Comparison of ENCODE assay signal across 8 cellular contexts in the genomic region with DNA sequence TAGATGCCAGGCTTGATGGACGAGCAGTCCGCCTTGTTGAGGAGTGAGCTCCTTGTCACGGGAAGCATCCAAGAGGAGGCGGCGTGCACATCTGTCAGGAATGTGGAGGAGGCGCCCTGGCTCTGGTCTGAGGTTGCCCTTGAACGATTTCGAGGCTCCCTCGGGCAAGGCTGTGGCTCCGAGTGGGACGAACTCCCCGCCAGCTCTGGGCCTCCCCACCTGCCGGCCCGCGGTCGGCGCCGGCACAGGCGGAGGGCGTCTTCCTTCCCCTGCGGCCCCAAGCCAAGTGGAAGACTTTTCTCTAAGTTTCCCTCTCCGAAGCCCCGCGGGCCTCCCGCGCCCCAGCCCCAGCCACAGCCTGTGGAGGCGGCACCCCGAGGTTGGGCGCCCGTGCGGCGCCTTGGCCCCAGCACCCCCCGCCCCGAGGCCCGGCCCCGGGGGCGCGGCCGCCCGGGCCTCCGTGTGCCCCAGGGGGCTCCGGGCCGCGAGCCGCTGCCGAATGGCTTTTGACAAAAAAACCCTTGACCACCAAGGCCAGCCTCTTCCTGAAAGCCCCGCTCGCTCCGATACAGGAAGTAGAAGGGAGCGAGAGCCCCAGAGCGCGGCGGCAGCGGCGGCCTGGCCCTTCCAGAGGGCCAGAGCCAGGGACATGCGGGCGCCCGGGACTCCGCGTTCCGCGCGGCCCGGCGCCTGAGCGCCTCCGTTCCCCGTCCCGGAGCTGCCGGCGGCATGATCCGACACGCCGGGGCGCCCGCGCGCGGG. TPM values are rescaled to one million over a fixed set of nuclear protein-coding genes. Genes with fewer than 3 reads are reported as not detected.
DNase-seq lines count a peak whose midpoint lies in the region; ATAC-seq, FAIRE-seq and TF ChIP-seq lines count a peak whose summit lies in the region.

A gene with protein sequence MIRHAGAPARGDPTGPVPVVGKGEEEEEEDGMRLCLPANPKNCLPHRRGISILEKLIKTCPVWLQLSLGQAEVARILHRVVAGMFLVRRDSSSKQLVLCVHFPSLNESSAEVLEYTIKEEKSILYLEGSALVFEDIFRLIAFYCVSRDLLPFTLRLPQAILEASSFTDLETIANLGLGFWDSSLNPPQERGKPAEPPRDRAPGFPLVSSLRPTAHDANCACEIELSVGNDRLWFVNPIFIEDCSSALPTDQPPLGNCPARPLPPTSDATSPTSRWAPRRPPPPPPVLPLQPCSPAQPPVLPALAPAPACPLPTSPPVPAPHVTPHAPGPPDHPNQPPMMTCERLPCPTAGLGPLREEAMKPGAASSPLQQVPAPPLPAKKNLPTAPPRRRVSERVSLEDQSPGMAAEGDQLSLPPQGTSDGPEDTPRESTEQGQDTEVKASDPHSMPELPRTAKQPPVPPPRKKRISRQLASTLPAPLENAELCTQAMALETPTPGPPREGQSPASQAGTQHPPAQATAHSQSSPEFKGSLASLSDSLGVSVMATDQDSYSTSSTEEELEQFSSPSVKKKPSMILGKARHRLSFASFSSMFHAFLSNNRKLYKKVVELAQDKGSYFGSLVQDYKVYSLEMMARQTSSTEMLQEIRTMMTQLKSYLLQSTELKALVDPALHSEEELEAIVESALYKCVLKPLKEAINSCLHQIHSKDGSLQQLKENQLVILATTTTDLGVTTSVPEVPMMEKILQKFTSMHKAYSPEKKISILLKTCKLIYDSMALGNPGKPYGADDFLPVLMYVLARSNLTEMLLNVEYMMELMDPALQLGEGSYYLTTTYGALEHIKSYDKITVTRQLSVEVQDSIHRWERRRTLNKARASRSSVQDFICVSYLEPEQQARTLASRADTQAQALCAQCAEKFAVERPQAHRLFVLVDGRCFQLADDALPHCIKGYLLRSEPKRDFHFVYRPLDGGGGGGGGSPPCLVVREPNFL (plus strand): TSS at position 578 of the 762 bp plus-strand sequence. CDS start 152 bp downstream, at position 730.

- H3K27ac ChIP-seq in A549 (peak within 1 kb of the TSS; percentile 98 to 99), kidney (ENCODE audit: low read depth in 2 of 2, low read length in 2 of 2) (peak within 1 kb of the TSS; percentile 43 to 47)

- POLR2A ChIA-PET in A549 (lab: Yijun Ruan, JAX): interaction anchor here (0.6 kb wide), 2 partner anchors 24 to 41 kb away, joined by 3 to 4 read pairs; no protein-coding TSS in a partner anchor

- peak; percentile 46 to 59 for DNase-seq in A549 (ENCODE audit: low read depth in 1 of 2, low spot score in 1 of 2)
- DNase-seq in T1000 (lab: John Stamatoyannopoulos, UW): peak; percentile 62
- DNase-seq in cardiac fibroblast (ENCODE audit: low read depth in 2 of 2): peak; percentile 59 to 73
- DNase-seq in kidney: peak; percentile 85
- DNase-seq in stimulated activated CD4-positive, alpha-beta T cell treated with anti-CD3 and anti-CD28 coated beads, Interleukin-15, amount 100 ng/mL, for 24 hours: peak; percentile 62
- no peak for DNase-seq in superior temporal gyrus (ENCODE audit: extremely low spot score)

- H3K4me1 ChIP-seq in A549 (peaks cover 37% of the 10 kb centered on the region), kidney (ENCODE audit: control insufficient read depth in 1 of 2, insufficient read depth in 1 of 2, low read depth in 1 of 2, low read length in 2 of 2) (peaks cover 0 to 4% of the 10 kb centered on the region in 2 donors)

- H3K9me3 ChIP-seq in A549 (no peaks in the 10 kb centered on the region), kidney (ENCODE audit: control insufficient read depth in 1 of 2, low read length in 2 of 2) (no peaks in the 10 kb centered on the region)

- peak within 1 kb of the TSS in 1 of 2 donors; percentile 61 for H3K9ac ChIP-seq in kidney (ENCODE audit: low read length in 2 of 2)

- ATAC-seq in A549 (peak; percentile 69 to 70), GM18909 (IDR thresholded peaks at IDR 0.05; ENCODE audit: poor library complexity, unreplicated experiment) (peak; percentile 71), HG03342 (IDR thresholded peaks at IDR 0.05; ENCODE audit: unreplicated experiment) (peak; percentile 58)

- TF ChIP-seq POLR2A in A549 (IDR thresholded peaks at IDR 0.05; ENCODE audit: low read length): peak; percentile 0; the same call in 1 of the 2 replicates

- TF ChIP-seq RAD21 in A549 (conservative IDR thresholded peaks at IDR 0.05 in 1 of 2, IDR thresholded peaks at IDR 0.05 in 1 of 2): 0 out of 5 replicates have a peak, but pooled peaks of 1 of the 2 experiments have one; percentile 0

- 10% methylated on average over 44 of the region's 79 CpGs for WGBS in A549 (ENCODE audit: missing lambda C conversion rate)

- no peak for TF ChIP-seq CTCF in A549 (IDR thresholded peaks at IDR 0.05)
- no peak for TF ChIP-seq CTCF in cardiac fibroblast (IDR thresholded peaks at IDR 0.05; ENCODE audit: low read depth, low read length)
- no peak for TF ChIP-seq CTCF in kidney (IDR thresholded peaks at IDR 0.05; ENCODE audit: borderline replicate concordance, extremely low read depth, insufficient read depth)

- intact Hi-C loops in kidney (cut with DNase I): no loop called here

- no peak for TF ChIP-seq EP300 in A549 (IDR thresholded peaks at IDR 0.05)

- CTCF ChIA-PET in A549 (lab: Yijun Ruan, JAX): interaction anchor here (0.6 to 1.1 kb wide), 3 partner anchors 16 to 88 kb away, joined by 3 read pairs; no protein-coding TSS in a partner anchor

- H3K36me3 ChIP-seq in kidney (ENCODE audit: control insufficient read depth in 1 of 2, insufficient read depth in 2 of 2, low read length in 2 of 2): no peaks in the 10 kb centered on the region

- peak within 1 kb of the TSS; percentile 84 for H3K4me3 ChIP-seq in A549
- peak within 1 kb of the TSS; percentile 70 to 76 for H3K4me3 ChIP-seq in cardiac fibroblast (replicated peaks in 1 of 2; ENCODE audit: low read depth in 2 of 2, low read length in 2 of 2)
- H3K4me3 ChIP-seq in kidney (ENCODE audit: low read length in 2 of 2): peak within 1 kb of the TSS; percentile 53 to 65

- H3K4me2 ChIP-seq in A549: peak within 1 kb of the TSS; percentile 92

- no peak for FAIRE-seq in A549 (lab: Jason Lieb, UNC)
- no peak for FAIRE-seq in kidney (lab: Jason Lieb, UNC)

TF ChIP-seq in A549, 52 proteins besides CTCF, POLR2A, EP300 and RAD21 (continues in another document):
- TF ChIP-seq HOXB5 (CRISPR knock-in tag; IDR thresholded peaks at IDR 0.05) (no peak), KDM1A (IDR thresholded peaks at IDR 0.05; ENCODE audit: low read depth) (peak; percentile 89), ZFP36 (IDR thresholded peaks at IDR 0.05; ENCODE audit: borderline replicate concordance, partially characterized antibody) (peak; percentile 81), REST (IDR thresholded peaks at IDR 0.05) (no peak), HDAC2 (IDR thresholded peaks at IDR 0.05) (peak; percentile 80; the same call in 1 of the 2 replicates), PHF8 (IDR thresholded peaks at IDR 0.05; ENCODE audit: borderline replicate concordance, low read depth) (peak; percentile 82), NR3C1 (IDR thresholded peaks at IDR 0.05) (no peak), BCL3 (IDR thresholded peaks at IDR 0.05) (peak; percentile 34; the same call in 1 of the 3 replicates), SREBF2 (IDR thresholded peaks at IDR 0.05) (no peak), JUN (IDR thresholded peaks at IDR 0.05) (peak in 1 of 2 experiments; percentile 39; a peak in 1 of 5 replicates), EHF (CRISPR knock-in tag; IDR thresholded peaks at IDR 0.05) (no peak), HES2 (IDR thresholded peaks at IDR 0.05) (no peak)

RNA-seq across cellular contexts. Expression of the gene that starts here (rescaled TPM):
- polyA plus RNA-seq in A549 (2011; rRNA removed) (5.6 and 8.1 TPM in 2 replicates), A549 (2017; fragmentation: RNase III; extraction: RNeasy Plus Mini Kit Qiagen cat#74134 plus additional on column Dnase treatment) (14.5 to 17.6 TPM (median 15.7 TPM) in 3 replicates), kidney (ENCODE audit: insufficient read depth, low read depth, low replicate concordance) (7.1 TPM)
- polyA plus RNA-seq in A549 (2012; cell fraction: cytosol; rRNA removed): 10.2 and 14.2 TPM in 2 replicates
- polyA plus RNA-seq in A549 (2012; cell fraction: nucleus; rRNA removed): 14.1 and 18.1 TPM in 2 replicates
- 12.7 and 15.4 TPM in 2 replicates for polyA minus RNA-seq in A549 (2011; rRNA and poly(A)+ RNA removed)
- 30.4 TPM for total RNA-seq in kidney
